ENCODE assay signal across 8 cellular contexts in genomic region chr15:49235446-49236207, GRCh38.
DNase-seq lines count a peak whose midpoint lies in the region; ATAC-seq and TF ChIP-seq lines count a peak whose summit lies in the region.

No MANE protein-coding gene starts in this region.

- CTCF ChIA-PET in mammary epithelial cell (lab: Charles Lee; ENCODE audit: low non-redundant PET), result interaction anchor here (0.6 to 1.1 kb wide), 7 partner anchors 63 to 909 kb away, joined by 3 to 6 read pairs (median 3); partner anchors contain the start of genes FGF7 and GALK2

- TF ChIP-seq CTCF in GM12864 (IDR thresholded peaks at IDR 0.05; ENCODE audit: low read depth, low read length, missing control alignments) (peak; percentile 70), mammary epithelial cell (conservative IDR thresholded peaks at IDR 0.05 in 1 of 2, IDR thresholded peaks at IDR 0.05 in 1 of 2; ENCODE audit: extremely low read depth in 1 of 2, insufficient read depth in 1 of 2, low read depth in 1 of 2, low read length in 2 of 2) (peak; percentile 79 to 82)

- DNase-seq in A172 (ENCODE audit: low spot score) (peak; percentile 67), GM12864 (ENCODE audit: low read depth) (peak; percentile 38), NCI-H1105 treated with DMSO at 0.1 percent for 48 hours (lab: John Stamatoyannopoulos, UW) (peak; percentile 56), mammary epithelial cell (peak; percentile 43), kidney glomerular epithelial cell (lab: John Stamatoyannopoulos, UW) (peak; percentile 56)
- peak; percentile 39 for DNase-seq in T-helper 2 cell treated with Interferon-gamma antibody and Interleukin-4, amounts not matched to agents 5 μg/mL and 100 μg/mL, for 36 hours (ENCODE audit: low spot score)
- DNase-seq in stimulated activated CD4-positive, alpha-beta T cell treated with anti-CD3 and anti-CD28 coated beads, Interleukin-4, amount 100 ng/mL, for 1 hour, result peak; percentile 21

- H3K4me3 Mint-ChIP-seq in T-helper 2 cell treated with Interferon-gamma antibody and Interleukin-4, amounts not matched to agents 5 μg/mL and 100 μg/mL, for 36 hours, result no peak overlapping the region

- H3K4me1 ChIP-seq in mammary epithelial cell (ENCODE audit: insufficient read depth, low read length), result no peaks in the 10 kb centered on the region

- intact Hi-C loops in mammary epithelial cell (cut with micrococcal nuclease), result loop anchor here (1.0 to 10.0 kb wide), 6 partner anchors 187 to 909 kb away; no protein-coding TSS in a partner anchor

- H3K9ac ChIP-seq in mammary epithelial cell (ENCODE audit: insufficient read depth, low read length), result no peak overlapping the region

- H3K4me1 Mint-ChIP-seq in T-helper 2 cell treated with Interferon-gamma antibody and Interleukin-4, amounts not matched to agents 5 μg/mL and 100 μg/mL, for 36 hours (ENCODE audit: low read depth), result peaks cover 16% of the 10 kb centered on the region

- H4K20me1 ChIP-seq in mammary epithelial cell (ENCODE audit: insufficient read depth, low read length), result no peaks in the 10 kb centered on the region

- H3K9me3 Mint-ChIP-seq in T-helper 2 cell treated with Interferon-gamma antibody and Interleukin-4, amounts not matched to agents 5 μg/mL and 100 μg/mL, for 36 hours, result peaks cover 9% of the 10 kb centered on the region

- in situ Hi-C loops in mammary epithelial cell (cut with MboI; ENCODE audit: low sequenced_read_pairs in 2 of 2), result loop anchor here (10.0 to 25.0 kb wide), 2 partner anchors 177 to 179 kb away; partner anchors contain the start of gene FGF7 (in 1 of the 2)

- 33% methylated on average over 3 of the region's 3 CpGs for WGBS in mammary epithelial cell (ENCODE audit: low coverage, missing lambda C conversion rate)

- H3K9me3 ChIP-seq in mammary epithelial cell (replicated peaks; ENCODE audit: insufficient read depth, low read length), result no peaks in the 10 kb centered on the region

- H2AFZ ChIP-seq in mammary epithelial cell (ENCODE audit: low read depth, low read length), result no peak overlapping the region

- H3K27ac Mint-ChIP-seq in T-helper 2 cell treated with Interferon-gamma antibody and Interleukin-4, amounts not matched to agents 5 μg/mL and 100 μg/mL, for 36 hours, result peak overlapping the region; percentile 32

- no peaks in the 10 kb centered on the region for H3K79me2 ChIP-seq in mammary epithelial cell (ENCODE audit: insufficient read depth, low read length)

- no peaks in the 10 kb centered on the region for H3K27me3 ChIP-seq in mammary epithelial cell (ENCODE audit: insufficient read depth, low read length)

- dilution Hi-C loops in mammary epithelial cell (cut with HindIII; ENCODE audit: low sequenced_read_pairs), result no loop called here

- peaks cover 33% of the 10 kb centered on the region for H3K36me3 Mint-ChIP-seq in T-helper 2 cell treated with Interferon-gamma antibody and Interleukin-4, amounts not matched to agents 5 μg/mL and 100 μg/mL, for 36 hours (ENCODE audit: low read depth)

- H3K27ac ChIP-seq in mammary epithelial cell (ENCODE audit: insufficient read depth, low read depth, low read length), result no peak overlapping the region

- no peaks in the 10 kb centered on the region for H3K27me3 Mint-ChIP-seq in T-helper 2 cell treated with Interferon-gamma antibody and Interleukin-4, amounts not matched to agents 5 μg/mL and 100 μg/mL, for 36 hours (ENCODE audit: low read depth)

- no TSS peak for BruUV-seq in mammary epithelial cell (replicated peaks; lab: Mats Ljungman, UMichigan)

- H3K36me3 ChIP-seq in mammary epithelial cell (ENCODE audit: insufficient read depth, low read length), result no peaks in the 10 kb centered on the region

- no peak overlapping the region for H3K4me3 ChIP-seq in GM12864 (ENCODE audit: low read depth, low read length)
- H3K4me3 ChIP-seq in mammary epithelial cell (replicated peaks in 1 of 3; ENCODE audit: insufficient read depth in 1 of 3, low read depth in 2 of 3, low read length in 3 of 3), result no peak overlapping the region

- ATAC-seq in HG02610 (IDR thresholded peaks at IDR 0.05; ENCODE audit: unreplicated experiment), result peak; percentile 90

- H3K4me2 ChIP-seq in mammary epithelial cell (ENCODE audit: insufficient read depth, low read depth, low read length), result no peak overlapping the region
